1 cellular context compared by ENCODE assay signal in the genomic region with DNA sequence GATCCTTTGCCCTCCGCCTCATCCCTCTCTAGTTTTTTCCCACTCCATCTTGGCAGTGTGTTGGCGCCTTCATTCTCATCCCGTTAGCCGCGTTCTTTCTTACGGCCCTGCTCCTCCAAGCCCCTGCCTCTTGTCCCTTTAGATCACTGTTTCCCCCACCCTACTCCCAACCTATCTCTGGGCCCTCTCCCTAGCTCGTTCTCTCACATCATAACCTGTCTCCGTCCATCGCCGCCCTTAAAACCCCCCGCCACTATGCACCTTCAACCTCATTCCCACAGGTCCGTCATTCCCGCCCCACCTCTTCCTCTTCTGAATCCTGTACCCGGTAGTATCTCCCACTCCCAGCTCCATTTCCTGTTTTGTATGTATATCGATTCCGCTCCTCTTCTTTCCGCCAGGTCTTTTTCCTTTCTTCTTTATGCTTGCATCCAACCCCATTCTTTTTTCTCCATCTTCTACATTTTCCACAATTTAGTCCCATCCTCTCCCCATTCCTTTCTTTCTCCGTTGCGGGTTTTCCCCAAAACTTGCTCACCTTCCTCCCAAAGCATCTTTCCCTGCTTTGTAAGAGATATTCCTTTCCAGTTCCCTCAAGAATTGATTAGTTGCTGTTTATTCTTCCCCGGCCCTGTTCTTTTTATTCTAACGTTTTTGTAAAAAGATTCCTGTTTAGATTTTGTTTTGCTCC.
TF ChIP-seq lines count a peak whose summit lies in the region.

No MANE protein-coding gene starts in this region.

TF ChIP-seq in HepG2, 621 proteins besides CTCF, POLR2A, EP300 and RAD21 (continued from another document and continues in another):
- TF ChIP-seq, protein P1, sequence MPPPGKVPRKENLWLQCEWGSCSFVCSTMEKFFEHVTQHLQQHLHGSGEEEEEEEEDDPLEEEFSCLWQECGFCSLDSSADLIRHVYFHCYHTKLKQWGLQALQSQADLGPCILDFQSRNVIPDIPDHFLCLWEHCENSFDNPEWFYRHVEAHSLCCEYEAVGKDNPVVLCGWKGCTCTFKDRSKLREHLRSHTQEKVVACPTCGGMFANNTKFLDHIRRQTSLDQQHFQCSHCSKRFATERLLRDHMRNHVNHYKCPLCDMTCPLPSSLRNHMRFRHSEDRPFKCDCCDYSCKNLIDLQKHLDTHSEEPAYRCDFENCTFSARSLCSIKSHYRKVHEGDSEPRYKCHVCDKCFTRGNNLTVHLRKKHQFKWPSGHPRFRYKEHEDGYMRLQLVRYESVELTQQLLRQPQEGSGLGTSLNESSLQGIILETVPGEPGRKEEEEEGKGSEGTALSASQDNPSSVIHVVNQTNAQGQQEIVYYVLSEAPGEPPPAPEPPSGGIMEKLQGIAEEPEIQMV (CRISPR knock-in tag; IDR thresholded peaks at IDR 0.05; ENCODE audit: low read depth), result no peak
- TF ChIP-seq NR0B2 (CRISPR knock-in tag; IDR thresholded peaks at IDR 0.05) (no peak), NFRKB (IDR thresholded peaks at IDR 0.05) (peak; percentile 63), ZNF704 (CRISPR knock-in tag; IDR thresholded peaks at IDR 0.05; ENCODE audit: borderline replicate concordance) (no peak), XBP1 (CRISPR knock-in tag; IDR thresholded peaks at IDR 0.05) (no peak), ZNF841 (CRISPR knock-in tag; IDR thresholded peaks at IDR 0.05; ENCODE audit: borderline replicate concordance) (no peak), SRF (IDR thresholded peaks at IDR 0.05; ENCODE audit: low read depth, low read length) (no peak), ZNF652 (CRISPR knock-in tag; IDR thresholded peaks at IDR 0.05; ENCODE audit: borderline replicate concordance, low read depth) (no peak), TRAFD1 (CRISPR knock-in tag; IDR thresholded peaks at IDR 0.05; ENCODE audit: borderline replicate concordance) (no peak), HHEX (CRISPR knock-in tag; IDR thresholded peaks at IDR 0.05) (no peak), AHDC1 (CRISPR knock-in tag; IDR thresholded peaks at IDR 0.05; ENCODE audit: borderline replicate concordance) (no peak), HOXA3 (CRISPR knock-in tag; IDR thresholded peaks at IDR 0.05) (no peak), ZNF83 (CRISPR knock-in tag; IDR thresholded peaks at IDR 0.05; ENCODE audit: borderline replicate concordance) (no peak), HIVEP1 (CRISPR knock-in tag; IDR thresholded peaks at IDR 0.05) (no peak), CENPBD1 (CRISPR knock-in tag; IDR thresholded peaks at IDR 0.05; ENCODE audit: borderline replicate concordance, low read depth) (no peak), ZNF703 (CRISPR knock-in tag; IDR thresholded peaks at IDR 0.05; ENCODE audit: borderline replicate concordance) (no peak), ARNTL (CRISPR knock-in tag; IDR thresholded peaks at IDR 0.05) (no peak), STAT6 (CRISPR knock-in tag; IDR thresholded peaks at IDR 0.05; ENCODE audit: borderline replicate concordance) (no peak), FOSL1 (CRISPR knock-in tag; IDR thresholded peaks at IDR 0.05; ENCODE audit: borderline replicate concordance) (no peak)
- TF ChIP-seq, protein P2, sequence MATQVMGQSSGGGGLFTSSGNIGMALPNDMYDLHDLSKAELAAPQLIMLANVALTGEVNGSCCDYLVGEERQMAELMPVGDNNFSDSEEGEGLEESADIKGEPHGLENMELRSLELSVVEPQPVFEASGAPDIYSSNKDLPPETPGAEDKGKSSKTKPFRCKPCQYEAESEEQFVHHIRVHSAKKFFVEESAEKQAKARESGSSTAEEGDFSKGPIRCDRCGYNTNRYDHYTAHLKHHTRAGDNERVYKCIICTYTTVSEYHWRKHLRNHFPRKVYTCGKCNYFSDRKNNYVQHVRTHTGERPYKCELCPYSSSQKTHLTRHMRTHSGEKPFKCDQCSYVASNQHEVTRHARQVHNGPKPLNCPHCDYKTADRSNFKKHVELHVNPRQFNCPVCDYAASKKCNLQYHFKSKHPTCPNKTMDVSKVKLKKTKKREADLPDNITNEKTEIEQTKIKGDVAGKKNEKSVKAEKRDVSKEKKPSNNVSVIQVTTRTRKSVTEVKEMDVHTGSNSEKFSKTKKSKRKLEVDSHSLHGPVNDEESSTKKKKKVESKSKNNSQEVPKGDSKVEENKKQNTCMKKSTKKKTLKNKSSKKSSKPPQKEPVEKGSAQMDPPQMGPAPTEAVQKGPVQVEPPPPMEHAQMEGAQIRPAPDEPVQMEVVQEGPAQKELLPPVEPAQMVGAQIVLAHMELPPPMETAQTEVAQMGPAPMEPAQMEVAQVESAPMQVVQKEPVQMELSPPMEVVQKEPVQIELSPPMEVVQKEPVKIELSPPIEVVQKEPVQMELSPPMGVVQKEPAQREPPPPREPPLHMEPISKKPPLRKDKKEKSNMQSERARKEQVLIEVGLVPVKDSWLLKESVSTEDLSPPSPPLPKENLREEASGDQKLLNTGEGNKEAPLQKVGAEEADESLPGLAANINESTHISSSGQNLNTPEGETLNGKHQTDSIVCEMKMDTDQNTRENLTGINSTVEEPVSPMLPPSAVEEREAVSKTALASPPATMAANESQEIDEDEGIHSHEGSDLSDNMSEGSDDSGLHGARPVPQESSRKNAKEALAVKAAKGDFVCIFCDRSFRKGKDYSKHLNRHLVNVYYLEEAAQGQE (IDR thresholded peaks at IDR 0.05; ENCODE audit: borderline replicate concordance in 1 of 2, low read depth in 1 of 2, low read length in 2 of 2), result peak in 1 of 2 experiments; percentile 4; a peak in 1 of 4 replicates
- TF ChIP-seq, protein P3, sequence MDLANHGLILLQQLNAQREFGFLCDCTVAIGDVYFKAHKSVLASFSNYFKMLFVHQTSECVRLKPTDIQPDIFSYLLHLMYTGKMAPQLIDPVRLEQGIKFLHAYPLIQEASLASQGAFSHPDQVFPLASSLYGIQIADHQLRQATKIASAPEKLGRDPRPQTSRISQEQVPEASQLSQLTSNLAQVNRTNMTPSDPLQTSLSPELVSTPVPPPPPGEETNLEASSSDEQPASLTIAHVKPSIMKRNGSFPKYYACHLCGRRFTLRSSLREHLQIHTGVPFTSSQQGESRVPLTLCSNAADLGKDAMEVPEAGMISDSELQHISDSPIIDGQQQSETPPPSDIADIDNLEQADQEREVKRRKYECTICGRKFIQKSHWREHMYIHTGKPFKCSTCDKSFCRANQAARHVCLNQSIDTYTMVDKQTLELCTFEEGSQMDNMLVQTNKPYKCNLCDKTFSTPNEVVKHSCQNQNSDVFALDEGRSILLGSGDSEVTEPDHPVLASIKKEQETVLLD (CRISPR knock-in tag; IDR thresholded peaks at IDR 0.05; ENCODE audit: low read depth), result no peak
- TF ChIP-seq, protein P4, sequence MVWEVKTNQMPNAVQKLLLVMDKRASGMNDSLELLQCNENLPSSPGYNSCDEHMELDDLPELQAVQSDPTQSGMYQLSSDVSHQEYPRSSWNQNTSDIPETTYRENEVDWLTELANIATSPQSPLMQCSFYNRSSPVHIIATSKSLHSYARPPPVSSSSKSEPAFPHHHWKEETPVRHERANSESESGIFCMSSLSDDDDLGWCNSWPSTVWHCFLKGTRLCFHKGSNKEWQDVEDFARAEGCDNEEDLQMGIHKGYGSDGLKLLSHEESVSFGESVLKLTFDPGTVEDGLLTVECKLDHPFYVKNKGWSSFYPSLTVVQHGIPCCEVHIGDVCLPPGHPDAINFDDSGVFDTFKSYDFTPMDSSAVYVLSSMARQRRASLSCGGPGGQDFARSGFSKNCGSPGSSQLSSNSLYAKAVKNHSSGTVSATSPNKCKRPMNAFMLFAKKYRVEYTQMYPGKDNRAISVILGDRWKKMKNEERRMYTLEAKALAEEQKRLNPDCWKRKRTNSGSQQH (CRISPR knock-in tag; IDR thresholded peaks at IDR 0.05; ENCODE audit: low read depth), result 0 out of 2 replicates have a peak, but pooled peaks have one; percentile 11
